In the genomic region with DNA sequence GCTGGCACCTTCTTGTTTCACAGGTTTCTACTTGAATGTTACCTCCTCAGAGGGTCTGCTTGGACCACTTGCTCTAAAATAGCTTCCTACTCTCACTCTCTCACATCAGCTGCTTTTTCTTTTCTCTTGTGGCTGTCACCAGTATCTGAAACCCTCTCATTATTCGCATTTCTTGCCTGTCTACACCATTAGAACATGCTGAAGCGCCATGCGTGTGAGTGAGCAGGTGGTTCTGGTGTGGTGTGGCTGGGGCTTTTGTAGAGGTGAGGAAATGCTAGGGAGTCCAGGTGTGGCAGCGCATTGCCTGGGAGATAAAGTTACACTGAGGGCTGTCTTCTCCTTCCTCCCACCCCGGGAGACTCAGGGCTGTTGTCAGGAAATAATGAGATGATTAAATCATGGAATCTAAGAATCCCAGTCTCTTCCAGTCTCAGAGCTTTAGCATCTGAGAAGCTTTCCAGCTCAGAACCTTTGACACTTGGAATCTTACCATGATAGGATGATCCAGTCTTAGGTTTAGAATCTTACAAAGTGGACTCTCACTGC, we compare ENCODE assay signal across 17 cellular contexts. TPM values are rescaled to one million over a fixed set of nuclear protein-coding genes. Genes with fewer than 3 reads are reported as not detected.
DNase-seq lines count a peak whose midpoint lies in the region; ATAC-seq and TF ChIP-seq lines count a peak whose summit lies in the region.
"Had no signal": no experiment of that assay in that cellular context is flagged by ENCODE, and none has a peak within 500 bp of the region (broad histone marks: within the 10 kb centered on the region; RNA-seq: fewer than 3 reads in every experiment).

No MANE protein-coding gene starts in this region.

- no peak overlapping the region for H3K27ac ChIP-seq in breast epithelium
- H3K27ac ChIP-seq: neural progenitor cell had no signal

- intact Hi-C loops in breast epithelium (cut with DNase I; ENCODE audit: low total_unique reads): no loop called here

- H3K9me3 Mint-ChIP-seq in naive thymus-derived CD8-positive, alpha-beta T cell: no peaks in the 10 kb centered on the region
- H3K9me3 Mint-ChIP-seq: CD8-positive, alpha-beta memory T cell; IgD-negative memory B cell; stimulated activated naive B cell treated with anti-CD40 and anti-IgM and Interleukin-4, amounts not matched to agents 10 μg/mL and 1 μg/mL and 100 μg/mL, for 72 hours had no signal

- no peak for ATAC-seq in naive thymus-derived CD8-positive, alpha-beta T cell
- no peak for ATAC-seq in HG02759 (IDR thresholded peaks at IDR 0.05; ENCODE audit: unreplicated experiment)
- ATAC-seq: heart left ventricle; left colon; stimulated activated naive B cell treated with anti-CD40 and anti-IgM and Interleukin-4, amounts not matched to agents 10 μg/mL and 1 μg/mL and 100 μg/mL, for 72 hours had no signal

- TF ChIP-seq POLR2A in breast epithelium (IDR thresholded peaks at IDR 0.05): no peak

- DNase-seq in NCI-H1417 (lab: John Stamatoyannopoulos, UW) (peak; percentile 33 to 50 (median 48)), NCI-H1417 treated with DMSO at 0.1 percent for 48 hours (lab: John Stamatoyannopoulos, UW) (no peak), DMS153 (lab: John Stamatoyannopoulos, UW) (peak; percentile 72), NCI-H69 (lab: John Stamatoyannopoulos, UW) (peak; percentile 74), HUDEP-2 (lab: John Stamatoyannopoulos, UW; ENCODE audit: unreplicated experiment in 76 of 76) (no peak), breast epithelium (ENCODE audit: low spot score in 2 of 2) (no peak)
- no peak for DNase-seq in naive thymus-derived CD8-positive, alpha-beta T cell
- DNase-seq: 8988T; CD8-positive, alpha-beta memory T cell; GOT3; heart left ventricle; left colon; NCI-H1092; stimulated activated naive B cell treated with anti-CD40 and anti-IgM and Interleukin-4, amounts not matched to agents 10 μg/mL and 1 μg/mL and 100 μg/mL, for 72 hours had no signal

- H3K36me3 Mint-ChIP-seq in naive thymus-derived CD8-positive, alpha-beta T cell: peaks cover 0 to 10% (median 4%) of the 10 kb centered on the region in 3 donors
- H3K36me3 Mint-ChIP-seq: IgD-negative memory B cell had no signal

- peak overlapping the region in 5 of 10 donors; percentile 10 to 71 (median 30) for H3K4me3 Mint-ChIP-seq in naive thymus-derived CD8-positive, alpha-beta T cell
- H3K4me3 Mint-ChIP-seq: stimulated activated naive B cell treated with anti-CD40 and anti-IgM and Interleukin-4, amounts not matched to agents 10 μg/mL and 1 μg/mL and 100 μg/mL, for 72 hours had no signal

- H3K9me3 ChIP-seq in breast epithelium: no peaks in the 10 kb centered on the region
- H3K9me3 ChIP-seq: heart left ventricle had no signal

- no peak overlapping the region for H3K4me3 ChIP-seq in breast epithelium
- H3K4me3 ChIP-seq: heart left ventricle, neural progenitor cell had no signal

- H3K27ac Mint-ChIP-seq in naive thymus-derived CD8-positive, alpha-beta T cell: peak overlapping the region in 8 of 10 donors; percentile 13 to 85 (median 40)
- H3K27ac Mint-ChIP-seq: neural progenitor cell had no signal

- TF ChIP-seq CTCF in breast epithelium (IDR thresholded peaks at IDR 0.05): no peak

- no peaks in the 10 kb centered on the region for H3K27me3 Mint-ChIP-seq in naive thymus-derived CD8-positive, alpha-beta T cell
- H3K27me3 Mint-ChIP-seq: CD8-positive, alpha-beta memory T cell; IgD-negative memory B cell; stimulated activated naive B cell treated with anti-CD40 and anti-IgM and Interleukin-4, amounts not matched to agents 10 μg/mL and 1 μg/mL and 100 μg/mL, for 72 hours had no signal

- H3K4me1 Mint-ChIP-seq in naive thymus-derived CD8-positive, alpha-beta T cell: peaks cover 34 to 62% (median 56%) of the 10 kb centered on the region in 4 donors

- H3K36me3 ChIP-seq in breast epithelium: no peaks in the 10 kb centered on the region
- H3K36me3 ChIP-seq: neural progenitor cell had no signal

- POLR2A ChIA-PET in naive thymus-derived CD8-positive, alpha-beta T cell (lab: Charles Lee): no interaction called here

- H3K27me3 ChIP-seq in breast epithelium: no peaks in the 10 kb centered on the region
- H3K27me3 ChIP-seq: heart left ventricle, neural progenitor cell had no signal

- peaks cover 0 to 29% of the 10 kb centered on the region in 2 donors for H3K4me1 ChIP-seq in breast epithelium

RNA-seq across cellular contexts. Expression of gene ZNF362, which starts 4.2 kb away (rescaled TPM):
- total RNA-seq in naive thymus-derived CD8-positive, alpha-beta T cell: 10 to 100 TPM; 23.8 to 24.3 TPM
- polyA plus RNA-seq in naive thymus-derived CD8-positive, alpha-beta T cell: 10 to 100 TPM; 10.5 to 23.0 (median 15.7) TPM
- 10 to 100 TPM; 11.7 to 16.0 (median 15.7) TPM for total RNA-seq in breast epithelium

Comparison
In these comparisons a context has a peak if more than half of its experiments do, and no peak if none do; other contexts are left out.
1. DNase-seq: peak in NCI-H1417 (3 of 3), DMS153 (single experiment) and NCI-H69 (single experiment); none in NCI-H1417 treated with DMSO at 0.1 percent for 48 hours (single experiment), naive thymus-derived CD8-positive, alpha-beta T cell (0 of 10), HUDEP-2 (0 of 76) and breast epithelium (0 of 2).